33 cellular contexts compared by ENCODE assay signal in the genomic region with DNA sequence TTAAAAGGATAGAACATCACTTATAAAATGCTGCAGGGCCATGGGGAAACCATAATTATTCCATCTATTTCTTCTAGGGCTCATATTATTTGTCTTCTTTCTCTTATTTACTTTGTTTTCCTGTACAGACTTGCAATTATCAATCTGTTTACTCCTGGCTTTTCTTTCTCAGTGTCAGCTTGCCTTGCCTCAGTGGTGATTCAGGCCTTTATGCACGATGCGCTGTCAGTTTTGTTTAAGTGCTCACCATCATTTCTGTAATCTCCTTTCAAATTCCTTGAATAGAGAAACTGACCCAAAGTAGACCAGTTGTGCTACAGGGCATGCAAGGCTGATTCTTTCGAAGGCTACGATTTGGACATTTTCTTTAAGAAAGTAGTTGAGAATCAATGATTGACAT.
"Had no signal": no experiment of that assay in that cellular context is flagged by ENCODE, and none has a peak within 500 bp of the region (broad histone marks: within the 10 kb centered on the region; RNA-seq: fewer than 3 reads in every experiment).

No MANE protein-coding gene starts in this region.

- H3K27me3 Mint-ChIP-seq: activated B cell treated with CpG ODN at 0.5 μM for 24 hours; activated CD4-positive, alpha-beta memory T cell treated with anti-CD3 and anti-CD28 coated beads for 36 hours; activated naive CD4-positive, alpha-beta T cell treated with anti-CD3 and anti-CD28 coated beads, Interleukin-2, amount 10 ng/mL, durations not matched to agents 7 days and 5 days; activated naive CD8-positive, alpha-beta T cell treated with anti-CD3 and anti-CD28 coated beads, Interleukin-2, amount 10 ng/mL, durations not matched to agents 7 days and 5 days; T-cell had no signal

- H3K27ac ChIP-seq: ascending aorta, RWPE1, VCaP had no signal

- DNase-seq: activated B cell treated with CpG ODN at 0.5 μM for 24 hours; activated CD4-positive, alpha-beta memory T cell treated with anti-CD3 and anti-CD28 coated beads for 36 hours; activated CD4-positive, alpha-beta T cell treated with anti-CD3 and anti-CD28 coated beads for 4 hours; activated CD4-positive, alpha-beta T cell treated with anti-CD3 and anti-CD28 coated beads, Interleukin-2, amount 50 U/mL, for 1 hour; activated CD4-positive, CD25-positive, alpha-beta regulatory T cell treated with anti-CD3 and anti-CD28 coated beads, Interleukin-2, amount 50 U/mL, for 72 hours; activated CD8-positive, alpha-beta memory T cell treated with anti-CD3 and anti-CD28 coated beads, Interleukin-2, amount 50 U/mL, for 48 hours; activated effector memory CD4-positive, alpha-beta T cell treated with Interleukin-2 at 50 U/mL for 16 hours; activated naive CD4-positive, alpha-beta T cell treated with anti-CD3 and anti-CD28 coated beads, Interleukin-2, amount 10 ng/mL, durations not matched to agents 7 days and 5 days; activated naive CD8-positive, alpha-beta T cell treated with anti-CD3 and anti-CD28 coated beads, Interleukin-2, amount 10 ng/mL, durations not matched to agents 7 days and 5 days; activated T-cell treated with anti-CD3 and anti-CD28 coated beads, Interleukin-2, amount 50 U/mL, for 48 hours; amygdala; Kasumi-1; MM.1S; MV-4-11; NCI-H1092; NCI-H1436 treated with DMSO at 0.1 percent for 48 hours; NCI-H1694 treated with DMSO at 0.1 percent for 48 hours; NCI-H2029; NCI-H345; NCI-H524 treated with DMSO at 0.1 percent for 48 hours; NCI-H748 treated with DMSO at 0.1 percent for 48 hours; NK-92 treated with Interleukin-12 subunit alpha and Interleukin-12 subunit beta, amount 100 ng/mL, for 24 hours; PC-3; SIG-M5; T-cell; T-helper 2 cell; T-helper 9 cell had no signal

- H3K4me3 Mint-ChIP-seq: activated B cell treated with CpG ODN at 0.5 μM for 24 hours; activated CD4-positive, alpha-beta memory T cell treated with anti-CD3 and anti-CD28 coated beads for 36 hours; activated naive CD4-positive, alpha-beta T cell treated with anti-CD3 and anti-CD28 coated beads, Interleukin-2, amount 10 ng/mL, durations not matched to agents 7 days and 5 days; activated naive CD8-positive, alpha-beta T cell treated with anti-CD3 and anti-CD28 coated beads, Interleukin-2, amount 10 ng/mL, durations not matched to agents 7 days and 5 days; T-cell had no signal

- H3K9me3 ChIP-seq: ascending aorta had no signal

- H3K9me3 Mint-ChIP-seq: activated B cell treated with CpG ODN at 0.5 μM for 24 hours; activated CD4-positive, alpha-beta memory T cell treated with anti-CD3 and anti-CD28 coated beads for 36 hours; activated naive CD4-positive, alpha-beta T cell treated with anti-CD3 and anti-CD28 coated beads, Interleukin-2, amount 10 ng/mL, durations not matched to agents 7 days and 5 days; activated naive CD8-positive, alpha-beta T cell treated with anti-CD3 and anti-CD28 coated beads, Interleukin-2, amount 10 ng/mL, durations not matched to agents 7 days and 5 days; T-cell had no signal

- H3K27ac Mint-ChIP-seq: activated B cell treated with CpG ODN at 0.5 μM for 24 hours; activated CD4-positive, alpha-beta memory T cell treated with anti-CD3 and anti-CD28 coated beads for 36 hours; activated naive CD4-positive, alpha-beta T cell treated with anti-CD3 and anti-CD28 coated beads, Interleukin-2, amount 10 ng/mL, durations not matched to agents 7 days and 5 days; activated naive CD8-positive, alpha-beta T cell treated with anti-CD3 and anti-CD28 coated beads, Interleukin-2, amount 10 ng/mL, durations not matched to agents 7 days and 5 days; T-cell had no signal

- H3K27me3 ChIP-seq: ascending aorta had no signal

- H3K36me3 Mint-ChIP-seq: activated CD4-positive, alpha-beta memory T cell treated with anti-CD3 and anti-CD28 coated beads for 36 hours; T-cell had no signal

- H3K36me3 ChIP-seq: ascending aorta had no signal

- H3K4me3 ChIP-seq: ascending aorta had no signal

- ATAC-seq: PC-3, Right ventricle myocardium inferior, SK-N-SH treated with all-trans-retinoic acid at 6 μM for 48 hours, T-cell had no signal

- FAIRE-seq: RCC 7860 had no signal
